ENCODE assay signal across 8 cellular contexts in genomic region chr2:32064713-32065112, GRCh38. TPM values are rescaled to one million over a fixed set of nuclear protein-coding genes. Genes with fewer than 3 reads are reported as not detected.
DNase-seq lines count a peak whose midpoint lies in the region; ATAC-seq and TF ChIP-seq lines count a peak whose summit lies in the region.

No MANE protein-coding gene starts in this region.

- H3K4me3 Mint-ChIP-seq in activated CD8-positive, alpha-beta T cell treated with anti-CD3 and anti-CD28 coated beads for 36 hours = peak overlapping the region; percentile 88
- peak overlapping the region; percentile 96 for H3K4me3 Mint-ChIP-seq in stimulated activated effector memory CD8-positive, alpha-beta T cell treated with anti-CD3 and anti-CD28 coated beads, Interleukin-12 subunit alpha, Interleukin-12 subunit beta, amount 100 ng/mL, for 72 hours

- TF ChIP-seq CTCF in HFF-Myc (IDR thresholded peaks at IDR 0.05; ENCODE audit: low read depth, low read length, missing control alignments) = no peak
- no peak for TF ChIP-seq CTCF in activated CD8-positive, alpha-beta T cell treated with anti-CD3 and anti-CD28 coated beads for 36 hours (IDR thresholded peaks at IDR 0.05)

- POLR2A ChIA-PET in activated CD8-positive, alpha-beta T cell treated with anti-CD3 and anti-CD28 coated beads for 36 hours (lab: Charles Lee) = interaction anchor here (0.9 to 3.3 kb wide), 4 partner anchors 10 to 25 kb away, joined by 3 to 20 read pairs (median 5); partner anchors contain the start of gene DPY30
- POLR2A ChIA-PET in HEK293T (lab: Yijun Ruan, JAX) = interaction anchor here (4.0 to 7.5 kb wide), 2 partner anchors 24 to 101 kb away, joined by 23 to 110 read pairs; partner anchors contain the start of genes DPY30 and SLC30A6

- CTCF ChIA-PET in activated CD8-positive, alpha-beta T cell treated with anti-CD3 and anti-CD28 coated beads for 36 hours (lab: Charles Lee) = no interaction called here
- CTCF ChIA-PET in HEK293T (lab: Yijun Ruan, JAX) = no interaction called here

- no peaks in the 10 kb centered on the region for H3K9me3 ChIP-seq in iPS DF 6.9 (ENCODE audit: control insufficient read depth, insufficient read depth, low read length)

- H3K27ac Mint-ChIP-seq in activated CD8-positive, alpha-beta T cell treated with anti-CD3 and anti-CD28 coated beads for 36 hours = peak overlapping the region; percentile 85
- H3K27ac Mint-ChIP-seq in stimulated activated effector memory CD8-positive, alpha-beta T cell treated with anti-CD3 and anti-CD28 coated beads, Interleukin-12 subunit alpha, Interleukin-12 subunit beta, amount 100 ng/mL, for 72 hours = peak overlapping the region; percentile 95

- no peaks in the 10 kb centered on the region for H3K4me1 ChIP-seq in iPS DF 6.9 (ENCODE audit: control insufficient read depth, insufficient read depth, low read length)

- H3K36me3 ChIP-seq in iPS DF 6.9 (ENCODE audit: control insufficient read depth, insufficient read depth, low read length) = no peaks in the 10 kb centered on the region

- H3K27ac ChIP-seq in iPS DF 6.9 (ENCODE audit: low read length) = no peak overlapping the region

- ATAC-seq in activated CD8-positive, alpha-beta T cell treated with anti-CD3 and anti-CD28 coated beads for 36 hours = no peak
- ATAC-seq in stimulated activated effector memory CD8-positive, alpha-beta T cell treated with anti-CD3 and anti-CD28 coated beads, Interleukin-12 subunit alpha, Interleukin-12 subunit beta, amount 100 ng/mL, for 72 hours = no peak
- no peak for ATAC-seq in HG02610 (IDR thresholded peaks at IDR 0.05; ENCODE audit: unreplicated experiment)

- no peaks in the 10 kb centered on the region for H3K27me3 Mint-ChIP-seq in activated CD8-positive, alpha-beta T cell treated with anti-CD3 and anti-CD28 coated beads for 36 hours

- no peaks in the 10 kb centered on the region for H3K9me3 Mint-ChIP-seq in activated CD8-positive, alpha-beta T cell treated with anti-CD3 and anti-CD28 coated beads for 36 hours
- H3K9me3 Mint-ChIP-seq in stimulated activated effector memory CD8-positive, alpha-beta T cell treated with anti-CD3 and anti-CD28 coated beads, Interleukin-12 subunit alpha, Interleukin-12 subunit beta, amount 100 ng/mL, for 72 hours = no peaks in the 10 kb centered on the region

- intact Hi-C loops in activated CD8-positive, alpha-beta T cell treated with anti-CD3 and anti-CD28 coated beads for 36 hours (cut with micrococcal nuclease) = no loop called here

- no peak for DNase-seq in HFF-Myc (ENCODE audit: extremely low read depth, low read depth)
- DNase-seq in activated CD8-positive, alpha-beta T cell treated with anti-CD3 and anti-CD28 coated beads for 36 hours = no peak
- DNase-seq in iPS DF 6.9 (ENCODE audit: low read depth, low spot score) = no peak
- no peak for DNase-seq in stimulated activated effector memory CD8-positive, alpha-beta T cell treated with anti-CD3 and anti-CD28 coated beads, Interleukin-12 subunit alpha, Interleukin-12 subunit beta, amount 100 ng/mL, for 72 hours (ENCODE audit: low spot score in 2 of 2)
- DNase-seq in GF-D8 (lab: John Stamatoyannopoulos, UW) = no peak
- no peak for DNase-seq in NCI-H446 (lab: John Stamatoyannopoulos, UW)
- no peak for DNase-seq in HEK293T (ENCODE audit: extremely low spot score)

- H3K4me1 Mint-ChIP-seq in activated CD8-positive, alpha-beta T cell treated with anti-CD3 and anti-CD28 coated beads for 36 hours (ENCODE audit: low read depth) = peaks cover 20% of the 10 kb centered on the region
- H3K4me1 Mint-ChIP-seq in stimulated activated effector memory CD8-positive, alpha-beta T cell treated with anti-CD3 and anti-CD28 coated beads, Interleukin-12 subunit alpha, Interleukin-12 subunit beta, amount 100 ng/mL, for 72 hours = peaks cover 21% of the 10 kb centered on the region

- H3K4me3 ChIP-seq in HFF-Myc (replicated peaks; ENCODE audit: low read depth, low read length) (peak overlapping the region; percentile 68), iPS DF 6.9 (ENCODE audit: low read length) (peak overlapping the region; percentile 90; the same call in 1 of the 2 replicates)

- WGBS in iPS DF 6.9 (ENCODE audit: insufficient coverage, insufficient read length) = no CpG with 5 or more reads among the region's 8 CpGs

- H3K36me3 Mint-ChIP-seq in activated CD8-positive, alpha-beta T cell treated with anti-CD3 and anti-CD28 coated beads for 36 hours (ENCODE audit: low read depth) = peaks cover 2% of the 10 kb centered on the region
- H3K36me3 Mint-ChIP-seq in stimulated activated effector memory CD8-positive, alpha-beta T cell treated with anti-CD3 and anti-CD28 coated beads, Interleukin-12 subunit alpha, Interleukin-12 subunit beta, amount 100 ng/mL, for 72 hours = peaks cover 28% of the 10 kb centered on the region

- H3K27me3 ChIP-seq in iPS DF 6.9 (ENCODE audit: control insufficient read depth, insufficient read depth, low read length) = no peaks in the 10 kb centered on the region

TF ChIP-seq in HEK293T, 16 proteins besides CTCF, POLR2A, EP300 and RAD21:
- no peak for TF ChIP-seq FOXM1 (IDR thresholded peaks at IDR 0.05; ENCODE audit: borderline replicate concordance)
- no peak for TF ChIP-seq CTBP1 (IDR thresholded peaks at IDR 0.05; ENCODE audit: borderline replicate concordance)
- no peak for TF ChIP-seq FOXA1 (IDR thresholded peaks at IDR 0.05)
- no peak for TF ChIP-seq TARDBP (IDR thresholded peaks at IDR 0.05)
- no peak for TF ChIP-seq HDGF (IDR thresholded peaks at IDR 0.05; ENCODE audit: borderline replicate concordance)
- TF ChIP-seq ELF4 (IDR thresholded peaks at IDR 0.05) = no peak
- TF ChIP-seq BHLHE40 (IDR thresholded peaks at IDR 0.05; ENCODE audit: borderline replicate concordance) = no peak
- TF ChIP-seq SUZ12 (IDR thresholded peaks at IDR 0.05) = no peak
- TF ChIP-seq PKNOX1 (IDR thresholded peaks at IDR 0.05) = no peak
- TF ChIP-seq FOXK2 (IDR thresholded peaks at IDR 0.05) = no peak
- TF ChIP-seq L3MBTL2 (conservative IDR thresholded peaks at IDR 0.05) = no peak
- no peak for TF ChIP-seq SP1 (IDR thresholded peaks at IDR 0.05)
- TF ChIP-seq NFRKB (IDR thresholded peaks at IDR 0.05) = no peak
- TF ChIP-seq ZNF384 (IDR thresholded peaks at IDR 0.05) = no peak
- TF ChIP-seq ARNT (IDR thresholded peaks at IDR 0.05) = no peak

RNA-seq across cellular contexts. Expression of gene SPAST, which starts 1.4 kb away (rescaled TPM):
- total RNA-seq in activated CD8-positive, alpha-beta T cell treated with anti-CD3 and anti-CD28 coated beads for 36 hours = 10 to 100 TPM; 13.5 to 14.1 TPM

RNA-seq across cellular contexts. Expression of gene DPY30, which starts 25.1 kb away (rescaled TPM):
- 10 to 100 TPM; 68.5 to 68.8 TPM for total RNA-seq in activated CD8-positive, alpha-beta T cell treated with anti-CD3 and anti-CD28 coated beads for 36 hours

RNA-seq across cellular contexts. Expression of gene MEMO1, which starts 53.9 kb away (rescaled TPM):
- 10 to 100 TPM; 46.5 to 46.9 TPM for total RNA-seq in activated CD8-positive, alpha-beta T cell treated with anti-CD3 and anti-CD28 coated beads for 36 hours
